In the genomic region with DNA sequence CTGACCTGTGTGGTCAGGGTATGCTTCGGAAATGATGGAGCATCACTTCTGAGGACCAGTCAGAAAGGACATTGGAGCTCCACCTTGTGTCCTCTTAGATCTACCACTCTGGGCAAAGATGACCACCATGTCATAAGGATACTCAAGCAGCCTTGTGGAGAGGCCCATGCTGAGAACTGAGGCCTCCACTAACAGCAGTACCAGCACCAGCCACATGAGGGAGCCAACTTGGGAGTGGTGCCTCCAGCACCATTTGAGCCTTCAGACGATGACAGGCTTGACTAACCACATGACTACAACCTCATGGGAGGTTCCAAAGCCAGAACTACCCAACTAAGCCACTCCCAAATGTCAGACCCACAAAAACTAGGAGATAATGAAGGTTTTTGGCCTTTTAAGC, we compare ENCODE assay signal across 8 cellular contexts.
DNase-seq lines count a peak whose midpoint lies in the region; ATAC-seq, FAIRE-seq and TF ChIP-seq lines count a peak whose summit lies in the region.

No MANE protein-coding gene starts in this region.

- DNase-seq in NK-92 treated with Interleukin-12 subunit alpha and Interleukin-12 subunit beta, amount 100 ng/mL, for 24 hours (lab: John Stamatoyannopoulos, UW), result peak; percentile 49
- DNase-seq in NK-92 (lab: John Stamatoyannopoulos, UW; ENCODE audit: unreplicated experiment) (no peak), frontal cortex (ENCODE audit: low spot score in 2 of 2) (no peak), OCI-M2 (lab: John Stamatoyannopoulos, UW; ENCODE audit: unreplicated experiment) (no peak)
- peak; percentile 23 for DNase-seq in T-helper 2 cell treated with Interferon-gamma antibody and Interleukin-4, amounts not matched to agents 5 μg/mL and 100 μg/mL, for 36 hours (ENCODE audit: low spot score)
- DNase-seq in stimulated activated CD4-positive, alpha-beta T cell treated with anti-CD3 and anti-CD28 coated beads, Interleukin-4, amount 100 ng/mL, for 4 hours, result peak; percentile 11 to 24

- no peaks in the 10 kb centered on the region for H3K27me3 Mint-ChIP-seq in T-helper 2 cell treated with Interferon-gamma antibody and Interleukin-4, amounts not matched to agents 5 μg/mL and 100 μg/mL, for 36 hours (ENCODE audit: low read depth)

- no peak overlapping the region for H3K27ac Mint-ChIP-seq in T-helper 2 cell treated with Interferon-gamma antibody and Interleukin-4, amounts not matched to agents 5 μg/mL and 100 μg/mL, for 36 hours

- FAIRE-seq in frontal cortex (lab: Jason Lieb, UNC), result no peak

- peak; percentile 57 for ATAC-seq in esophagus mucosa

- no peak for TF ChIP-seq EP300 in Ishikawa (IDR thresholded peaks at IDR 0.05; ENCODE audit: borderline replicate concordance)

- H3K4me1 Mint-ChIP-seq in T-helper 2 cell treated with Interferon-gamma antibody and Interleukin-4, amounts not matched to agents 5 μg/mL and 100 μg/mL, for 36 hours (ENCODE audit: low read depth), result no peaks in the 10 kb centered on the region

- H3K36me3 Mint-ChIP-seq in T-helper 2 cell treated with Interferon-gamma antibody and Interleukin-4, amounts not matched to agents 5 μg/mL and 100 μg/mL, for 36 hours (ENCODE audit: low read depth), result no peaks in the 10 kb centered on the region

- no peaks in the 10 kb centered on the region for H3K9me3 Mint-ChIP-seq in T-helper 2 cell treated with Interferon-gamma antibody and Interleukin-4, amounts not matched to agents 5 μg/mL and 100 μg/mL, for 36 hours

- no peak overlapping the region for H3K4me3 Mint-ChIP-seq in T-helper 2 cell treated with Interferon-gamma antibody and Interleukin-4, amounts not matched to agents 5 μg/mL and 100 μg/mL, for 36 hours

- peak; percentile 48 for TF ChIP-seq RAD21 in Ishikawa (IDR thresholded peaks at IDR 0.05; ENCODE audit: low read depth)

TF ChIP-seq in Ishikawa, 13 proteins besides CTCF, POLR2A, EP300 and RAD21:
- TF ChIP-seq EGR1 (IDR thresholded peaks at IDR 0.05) (no peak), FOXM1 (IDR thresholded peaks at IDR 0.05; ENCODE audit: borderline replicate concordance, low read depth) (no peak), TCF12 (IDR thresholded peaks at IDR 0.05; ENCODE audit: low read depth) (no peak), TAF1 (IDR thresholded peaks at IDR 0.05; ENCODE audit: low read depth) (no peak), CREB1 (IDR thresholded peaks at IDR 0.05; ENCODE audit: low read depth) (no peak), YY1 (IDR thresholded peaks at IDR 0.05; ENCODE audit: low read depth) (peak; percentile 26; the same call in 1 of the 2 replicates)
- TF ChIP-seq, protein P1, sequence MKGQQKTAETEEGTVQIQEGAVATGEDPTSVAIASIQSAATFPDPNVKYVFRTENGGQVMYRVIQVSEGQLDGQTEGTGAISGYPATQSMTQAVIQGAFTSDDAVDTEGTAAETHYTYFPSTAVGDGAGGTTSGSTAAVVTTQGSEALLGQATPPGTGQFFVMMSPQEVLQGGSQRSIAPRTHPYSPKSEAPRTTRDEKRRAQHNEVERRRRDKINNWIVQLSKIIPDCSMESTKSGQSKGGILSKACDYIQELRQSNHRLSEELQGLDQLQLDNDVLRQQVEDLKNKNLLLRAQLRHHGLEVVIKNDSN (IDR thresholded peaks at IDR 0.05), result 0 out of 2 replicates have a peak, but pooled peaks have one; percentile 18

Comparison
In these comparisons a context has a peak if more than half of its experiments do, and no peak if none do; other contexts are left out.
1. DNase-seq: peak in NK-92 treated with Interleukin-12 subunit alpha and Interleukin-12 subunit beta, amount 100 ng/mL, for 24 hours (single experiment), T-helper 2 cell treated with Interferon-gamma antibody and Interleukin-4, amounts not matched to agents 5 μg/mL and 100 μg/mL, for 36 hours (single experiment) and stimulated activated CD4-positive, alpha-beta T cell treated with anti-CD3 and anti-CD28 coated beads, Interleukin-4, amount 100 ng/mL, for 4 hours (2 of 2); none in NK-92 (single experiment), frontal cortex (0 of 2) and OCI-M2 (single experiment).